In genomic region chr3:49724586-49724985, GRCh38 we compare ENCODE assay signal across 7 cellular contexts. TPM values are rescaled to one million over a fixed set of nuclear protein-coding genes. Genes with fewer than 3 reads are reported as not detected.
DNase-seq lines count a peak whose midpoint lies in the region; ATAC-seq and TF ChIP-seq lines count a peak whose summit lies in the region.

No MANE protein-coding gene starts in this region.

- intact Hi-C loops in prostate gland (cut with DNase I) = loop anchor here (5.0 kb wide), 1 partner anchor 63 kb away; the partner anchor contains the start of gene IP6K1

- H3K4me1 ChIP-seq in HEK293 (ENCODE audit: control insufficient read depth, insufficient read depth, low read length) = no peaks in the 10 kb centered on the region
- peaks cover 14% of the 10 kb centered on the region for H3K4me1 ChIP-seq in prostate gland (replicated peaks)

- DNase-seq in T-helper 9 cell = peak; percentile 25
- DNase-seq in fibroblast of pulmonary artery (ENCODE audit: low read depth) = no peak
- DNase-seq in prostate gland (ENCODE audit: low spot score) = no peak
- DNase-seq in Ammon's horn (ENCODE audit: low spot score) = no peak
- DNase-seq in hepatic stellate cell (ENCODE audit: low spot score) = no peak

- H3K27me3 ChIP-seq in prostate gland (replicated peaks; ENCODE audit: insufficient read depth) = no peaks in the 10 kb centered on the region

- TF ChIP-seq POLR2A in prostate gland (IDR thresholded peaks at IDR 0.05) = no peak

- POLR2A ChIA-PET in HEK293 (lab: Yijun Ruan, JAX) = interaction anchor here (1.0 to 1.4 kb wide), 3 partner anchors 8 to 62 kb away, joined by 3 to 4 read pairs (median 3); partner anchors contain the start of gene IP6K1

- no peaks in the 10 kb centered on the region for H3K9me3 ChIP-seq in HEK293 (ENCODE audit: control insufficient read depth, insufficient read depth, low read depth, low read length)
- H3K9me3 ChIP-seq in prostate gland = no peaks in the 10 kb centered on the region

- TF ChIP-seq CTCF in HEK293 (tag by site-specific recombination; IDR thresholded peaks at IDR 0.05) (no peak), fibroblast of pulmonary artery (IDR thresholded peaks at IDR 0.05; ENCODE audit: low read length, missing control alignments) (no peak), prostate gland (IDR thresholded peaks at IDR 0.05) (no peak)

- CTCF ChIA-PET in HEK293 (lab: Yijun Ruan, JAX) = interaction anchor here (0.7 kb wide), 1 partner anchor 121 kb away, joined by 3 read pairs; no protein-coding TSS in a partner anchor

- H3K4me3 ChIP-seq in HEK293 (ENCODE audit: low read depth, low read length) = peak overlapping the region; percentile 57; the same call in 1 of the 2 replicates
- peak overlapping the region; percentile 61 for H3K4me3 ChIP-seq in fibroblast of pulmonary artery (replicated peaks; ENCODE audit: low read depth, low read length)
- H3K4me3 ChIP-seq in prostate gland = peak overlapping the region; percentile 92 to 96

- H3K36me3 ChIP-seq in HEK293 (ENCODE audit: control insufficient read depth in 2 of 2, insufficient read depth in 1 of 2, low read length in 2 of 2) (peaks cover 0 to 74% of the 10 kb centered on the region in 2 experiments; a peak in 2 of 3 replicates), prostate gland (peaks cover 0 to 18% of the 10 kb centered on the region in 2 donors)

- H3K27ac ChIP-seq in HEK293 (ENCODE audit: extremely low read depth, low read depth, low read length) (peak overlapping the region; percentile 85), prostate gland (peak overlapping the region; percentile 97 to 98)

- WGBS in prostate gland = 20% methylated on average over 6 of the region's 6 CpGs

- no peak for ATAC-seq in HG03039 (IDR thresholded peaks at IDR 0.05; ENCODE audit: unreplicated experiment)

TF ChIP-seq in HEK293, 187 proteins besides CTCF, POLR2A, EP300 and RAD21:
- TF ChIP-seq ZNF785 (tag by site-specific recombination; IDR thresholded peaks at IDR 0.05) = no peak
- TF ChIP-seq ZSCAN16 (tag by site-specific recombination; IDR thresholded peaks at IDR 0.05) = no peak
- TF ChIP-seq KLF1 (tag by site-specific recombination; IDR thresholded peaks at IDR 0.05) = 0 out of 2 replicates have a peak, but pooled peaks have one; percentile 8
- no peak for TF ChIP-seq ZEB2 (tag by site-specific recombination; IDR thresholded peaks at IDR 0.05)
- TF ChIP-seq, protein P1, sequence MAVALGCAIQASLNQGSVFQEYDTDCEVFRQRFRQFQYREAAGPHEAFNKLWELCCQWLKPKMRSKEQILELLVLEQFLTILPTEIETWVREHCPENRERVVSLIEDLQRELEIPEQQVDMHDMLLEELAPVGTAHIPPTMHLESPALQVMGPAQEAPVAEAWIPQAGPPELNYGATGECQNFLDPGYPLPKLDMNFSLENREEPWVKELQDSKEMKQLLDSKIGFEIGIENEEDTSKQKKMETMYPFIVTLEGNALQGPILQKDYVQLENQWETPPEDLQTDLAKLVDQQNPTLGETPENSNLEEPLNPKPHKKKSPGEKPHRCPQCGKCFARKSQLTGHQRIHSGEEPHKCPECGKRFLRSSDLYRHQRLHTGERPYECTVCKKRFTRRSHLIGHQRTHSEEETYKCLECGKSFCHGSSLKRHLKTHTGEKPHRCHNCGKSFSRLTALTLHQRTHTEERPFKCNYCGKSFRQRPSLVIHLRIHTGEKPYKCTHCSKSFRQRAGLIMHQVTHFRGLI (tag by site-specific recombination; IDR thresholded peaks at IDR 0.05) = no peak
- no peak for TF ChIP-seq GLI4 (tag by site-specific recombination; IDR thresholded peaks at IDR 0.05)
- TF ChIP-seq ZNF184 (tag by site-specific recombination; IDR thresholded peaks at IDR 0.05) = no peak

RNA-seq across cellular contexts. Expression of gene GMPPB, which starts 0.8 kb away (rescaled TPM):
- 10 to 100 TPM; 28.8 to 60.1 TPM for total RNA-seq in prostate gland

RNA-seq across cellular contexts. Expression of gene AMIGO3, which starts 5.1 kb away (rescaled TPM):
- 10 to 100 TPM in 1 of 2 donors, 1 to 10 TPM in 1; 1.4 to 12.4 TPM for total RNA-seq in prostate gland

RNA-seq across cellular contexts. Expression of gene RNF123, which starts 35.2 kb away (rescaled TPM):
- 10 to 100 TPM; 24.9 to 58.3 TPM for total RNA-seq in prostate gland

RNA-seq across cellular contexts. Expression of gene MST1, which starts 35.3 kb away (rescaled TPM):
- 10 to 100 TPM; 10.2 to 32.2 TPM for total RNA-seq in prostate gland

RNA-seq across cellular contexts. Expression of gene APEH, which starts 50.4 kb away (rescaled TPM):
- 100 to 1,000 TPM in 1 of 2 donors, 10 to 100 TPM in 1; 84.4 to 116 TPM for total RNA-seq in prostate gland
